ENCODE assay signal across 8 cellular contexts in genomic region chr22:37544955-37545702, GRCh38. TPM values are rescaled to one million over a fixed set of nuclear protein-coding genes. Genes with fewer than 3 reads are reported as not detected.
A peak's percentile ranks its signal among the peaks of the same experiment; 100 is the strongest.
DNase-seq lines count a peak whose midpoint lies in the region; ATAC-seq and TF ChIP-seq lines count a peak whose summit lies in the region.

No MANE protein-coding gene starts in this region.

- peak overlapping the region; percentile 83 for H4K8ac ChIP-seq in neuronal stem cell (ENCODE audit: low read depth, low read length)

- no peaks in the 10 kb centered on the region for H3K79me1 ChIP-seq in neuronal stem cell (ENCODE audit: low read depth, low read length)

- H3K4me1 ChIP-seq in neuronal stem cell (ENCODE audit: control insufficient read depth in 2 of 2, insufficient read depth in 1 of 2, low read depth in 1 of 2, low read length in 2 of 2) (peaks cover 19 to 26% of the 10 kb centered on the region in 2 donors), vagina (peaks cover 78% of the 10 kb centered on the region)

- H2AK5ac ChIP-seq in neuronal stem cell (ENCODE audit: low read depth, low read length) = peak overlapping the region; percentile 40

- H3K4me3 ChIP-seq in foreskin fibroblast (ENCODE audit: low read depth in 1 of 2, low read length in 2 of 2) = peak overlapping the region; percentile 23 to 41
- H3K4me3 ChIP-seq in neuronal stem cell (ENCODE audit: low read length in 2 of 2) = peak overlapping the region; percentile 26 to 43
- peak overlapping the region; percentile 33 to 38 for H3K4me3 ChIP-seq in vagina

- H2BK15ac ChIP-seq in neuronal stem cell (ENCODE audit: low read length) = peak overlapping the region; percentile 75

- no peak overlapping the region for H3K14ac ChIP-seq in neuronal stem cell (ENCODE audit: low read length)

- H4K91ac ChIP-seq in neuronal stem cell (ENCODE audit: low read depth, low read length, poor library complexity) = peak overlapping the region; percentile 7

- WGBS in neuronal stem cell (ENCODE audit: extremely low coverage in 2 of 2, insufficient read length in 2 of 2, insufficient replicate concordance in 1 of 2), 2 donors = no CpG with 5 or more reads among the region's 11 CpGs

- intact Hi-C loops in vagina (cut with DNase I) = loop anchor here (2.0 to 5.0 kb wide), 4 partner anchors 16 to 62 kb away; partner anchors contain the start of genes CDC42EP1 and GGA1

- TF ChIP-seq POLR2A in vagina (IDR thresholded peaks at IDR 0.05) = no peak

- DNase-seq in NCI-H69 (lab: John Stamatoyannopoulos, UW) (peak; percentile 51), activated T-helper 1 cell treated with Interleukin-2 at 50 U/mL for 16 hours (ENCODE audit: low read depth) (peak; percentile 14), foreskin fibroblast (peak; percentile 53 to 86), neuronal stem cell (ENCODE audit: low spot score) (no peak), vagina (ENCODE audit: extremely low spot score in 2 of 2) (no peak)

- no peaks in the 10 kb centered on the region for H3K9me3 ChIP-seq in neuronal stem cell (replicated peaks in 1 of 2; ENCODE audit: control insufficient read depth in 2 of 2, insufficient read depth in 1 of 2, low read depth in 1 of 2, low read length in 2 of 2)
- H3K9me3 ChIP-seq in vagina = no peaks in the 10 kb centered on the region

- H3K9ac ChIP-seq in neuronal stem cell (ENCODE audit: low read depth, low read length, poor library complexity) = peak overlapping the region; percentile 83

- H3K27ac ChIP-seq in neuronal stem cell (replicated peaks; ENCODE audit: low read length) (peak overlapping the region; percentile 94), vagina (peak overlapping the region; percentile 98)

- peak overlapping the region; percentile 98 for H3K18ac ChIP-seq in neuronal stem cell (ENCODE audit: low read length)

- H2BK120ac ChIP-seq in neuronal stem cell (ENCODE audit: low read depth, low read length) = peak overlapping the region; percentile 84

- H3K27me3 ChIP-seq in neuronal stem cell (ENCODE audit: control insufficient read depth in 3 of 3, insufficient read depth in 3 of 3, low read depth in 1 of 3, low read length in 3 of 3) (no peaks in the 10 kb centered on the region), vagina (no peaks in the 10 kb centered on the region)

- H3K36me3 ChIP-seq in neuronal stem cell (replicated peaks in 1 of 2; ENCODE audit: control insufficient read depth in 2 of 2, insufficient read depth in 2 of 2, low read length in 2 of 2) (no peaks in the 10 kb centered on the region), vagina (no peaks in the 10 kb centered on the region)

- H2BK12ac ChIP-seq in neuronal stem cell (ENCODE audit: low read length) = peak overlapping the region; percentile 14

- peak overlapping the region; percentile 73 for H2BK5ac ChIP-seq in neuronal stem cell (ENCODE audit: low read length)

- no peak overlapping the region for H3K4ac ChIP-seq in neuronal stem cell (ENCODE audit: low read length)

- ATAC-seq in GM18517 (IDR thresholded peaks at IDR 0.05; ENCODE audit: unreplicated experiment) (no peak), HG03159 (IDR thresholded peaks at IDR 0.05; ENCODE audit: unreplicated experiment) (no peak)

- no peak overlapping the region for H3K4me2 ChIP-seq in neuronal stem cell (ENCODE audit: insufficient read depth, low read length, poor library complexity, severe bottlenecking)

- peak overlapping the region; percentile 35 for H3K23ac ChIP-seq in neuronal stem cell (ENCODE audit: low read depth, low read length, poor library complexity)

- peak overlapping the region; percentile 92 for H2AFZ ChIP-seq in neuronal stem cell (ENCODE audit: low read length)

- peak; percentile 86 for TF ChIP-seq CTCF in GM12873 (IDR thresholded peaks at IDR 0.05; ENCODE audit: insufficient read depth, low read depth, low read length, missing control alignments)
- TF ChIP-seq CTCF in foreskin fibroblast (IDR thresholded peaks at IDR 0.05; ENCODE audit: low read depth, low read length) = peak; percentile 85
- TF ChIP-seq CTCF in vagina (IDR thresholded peaks at IDR 0.05) = peak; percentile 32 to 70 (median 41)

RNA-seq across cellular contexts. Expression of gene CDC42EP1, which starts 15.2 kb away (rescaled TPM):
- polyA plus RNA-seq in neuronal stem cell (2013, experiment 1 of 2) = 16.9 TPM
- 16.2 TPM for polyA plus RNA-seq in neuronal stem cell (2013, experiment 2 of 2)
- total RNA-seq in vagina = 46.2 TPM

RNA-seq across cellular contexts. Expression of gene CARD10, which starts 25.9 kb away (rescaled TPM):
- 4.2 TPM for polyA plus RNA-seq in neuronal stem cell (2013, experiment 1 of 2)
- polyA plus RNA-seq in neuronal stem cell (2013, experiment 2 of 2) = 4.3 TPM
- total RNA-seq in vagina = 11.0 TPM

RNA-seq across cellular contexts. Expression of gene LGALS2, which starts 34.8 kb away (rescaled TPM):
- polyA plus RNA-seq in neuronal stem cell (2013, experiment 1 of 2) = not detected
- not detected for polyA plus RNA-seq in neuronal stem cell (2013, experiment 2 of 2)
- not detected for total RNA-seq in vagina

RNA-seq across cellular contexts. Expression of gene MFNG, which starts 58.9 kb away (rescaled TPM):
- 10.5 TPM for polyA plus RNA-seq in neuronal stem cell (2013, experiment 1 of 2)
- polyA plus RNA-seq in neuronal stem cell (2013, experiment 2 of 2) = 8.0 TPM
- total RNA-seq in vagina = 15.2 TPM

Comparison
In these comparisons a context has a peak if more than half of its experiments do, and no peak if none do; other contexts are left out.
1. DNase-seq: peak in NCI-H69 (single experiment), activated T-helper 1 cell treated with Interleukin-2 at 50 U/mL for 16 hours (single experiment) and foreskin fibroblast (2 of 2); none in neuronal stem cell (single experiment) and vagina (0 of 2).
2. Peak in every context shown above with its lines, with median percentiles within 50 percentile points of each other: CTCF ChIP-seq and H3K4me3 ChIP-seq.